In genomic region chr14:58599145-58599544, GRCh38 we compare ENCODE assay signal across 24 cellular contexts. TPM values are rescaled to one million over a fixed set of nuclear protein-coding genes. Genes with fewer than 3 reads are reported as not detected.
DNase-seq lines count a peak whose midpoint lies in the region; ATAC-seq and TF ChIP-seq lines count a peak whose summit lies in the region.
"Had no signal": no experiment of that assay in that cellular context is flagged by ENCODE, and none has a peak within 500 bp of the region (broad histone marks: within the 10 kb centered on the region; RNA-seq: fewer than 3 reads in every experiment).

No MANE protein-coding gene starts in this region.

- no peaks in the 10 kb centered on the region for H3K36me3 Mint-ChIP-seq in activated naive CD4-positive, alpha-beta T cell treated with anti-CD3 and anti-CD28 coated beads, Interleukin-2, amount 50 U/mL, for 24 hours
- H3K36me3 Mint-ChIP-seq: CD4-positive, alpha-beta memory T cell had no signal

- no peak for TF ChIP-seq POLR2A in breast epithelium (IDR thresholded peaks at IDR 0.05)

- H3K27me3 Mint-ChIP-seq in activated naive CD4-positive, alpha-beta T cell treated with anti-CD3 and anti-CD28 coated beads, Interleukin-2, amount 50 U/mL, for 24 hours, result no peaks in the 10 kb centered on the region
- H3K27me3 Mint-ChIP-seq: B cell; CD4-positive, alpha-beta memory T cell had no signal

- no peak for TF ChIP-seq CTCF in DND-41 (IDR thresholded peaks at IDR 0.05; ENCODE audit: borderline replicate concordance, extremely low read depth, low read length, poor library complexity, severe bottlenecking)
- TF ChIP-seq CTCF in breast epithelium (IDR thresholded peaks at IDR 0.05), result no peak

- H3K4me3 Mint-ChIP-seq in activated naive CD4-positive, alpha-beta T cell treated with anti-CD3 and anti-CD28 coated beads, Interleukin-2, amount 50 U/mL, for 24 hours, result peak overlapping the region; percentile 23
- H3K4me3 Mint-ChIP-seq: B cell had no signal

- no peak overlapping the region for H2AFZ ChIP-seq in DND-41 (ENCODE audit: low read depth, low read length)

- H3K9ac ChIP-seq in DND-41 (ENCODE audit: low read depth, low read length), result no peak overlapping the region
- H3K9ac ChIP-seq: KMS-11 had no signal

- no peaks in the 10 kb centered on the region for H4K20me1 ChIP-seq in DND-41 (ENCODE audit: insufficient read depth, low read length)

- H3K4me1 Mint-ChIP-seq in activated naive CD4-positive, alpha-beta T cell treated with anti-CD3 and anti-CD28 coated beads, Interleukin-2, amount 50 U/mL, for 24 hours, result peaks cover 44% of the 10 kb centered on the region
- H3K4me1 Mint-ChIP-seq: B cell had no signal

- H3K27ac Mint-ChIP-seq in activated naive CD4-positive, alpha-beta T cell treated with anti-CD3 and anti-CD28 coated beads, Interleukin-2, amount 50 U/mL, for 24 hours, result no peak overlapping the region
- H3K27ac Mint-ChIP-seq: B cell had no signal

- peaks cover 35% of the 10 kb centered on the region for H3K4me1 ChIP-seq in DND-41 (ENCODE audit: insufficient read depth, low read length)
- H3K4me1 ChIP-seq in breast epithelium, result no peaks in the 10 kb centered on the region
- H3K4me1 ChIP-seq: A549 had no signal

- H3K9me3 Mint-ChIP-seq in activated naive CD4-positive, alpha-beta T cell treated with anti-CD3 and anti-CD28 coated beads, Interleukin-2, amount 50 U/mL, for 24 hours, result no peaks in the 10 kb centered on the region
- H3K9me3 Mint-ChIP-seq: CD4-positive, alpha-beta memory T cell had no signal

- no peaks in the 10 kb centered on the region for H3K79me2 ChIP-seq in DND-41 (ENCODE audit: insufficient read depth, low read length)

- H3K4me3 ChIP-seq in DND-41 (ENCODE audit: low read depth in 1 of 2, low read length in 2 of 2), result no peak overlapping the region
- no peak overlapping the region for H3K4me3 ChIP-seq in breast epithelium
- H3K4me3 ChIP-seq: A549, SK-N-MC had no signal

- H3K27me3 ChIP-seq in DND-41 (ENCODE audit: insufficient read depth, low read length, poor library complexity) (no peaks in the 10 kb centered on the region), breast epithelium (no peaks in the 10 kb centered on the region)

- H3K4me2 ChIP-seq in DND-41 (ENCODE audit: insufficient read depth, low read length), result peak overlapping the region; percentile 47; the same call in 1 of the 2 replicates
- H3K4me2 ChIP-seq: A549, KMS-11 had no signal

- no peaks in the 10 kb centered on the region for H3K9me3 ChIP-seq in DND-41 (ENCODE audit: insufficient read depth, low read length, severe bottlenecking)
- no peaks in the 10 kb centered on the region for H3K9me3 ChIP-seq in breast epithelium
- H3K9me3 ChIP-seq: A549 had no signal

- peak; percentile 75 for ATAC-seq in DND-41 (ENCODE audit: insufficient read depth, low read depth)
- ATAC-seq in HG03108 (IDR thresholded peaks at IDR 0.05; ENCODE audit: unreplicated experiment), result no peak
- ATAC-seq: A549, HepG2 had no signal

- H3K36me3 ChIP-seq in DND-41 (ENCODE audit: insufficient read depth, low read length), result no peaks in the 10 kb centered on the region
- no peaks in the 10 kb centered on the region for H3K36me3 ChIP-seq in breast epithelium

- peak overlapping the region; percentile 56; the same call in 1 of the 2 replicates for H3K27ac ChIP-seq in DND-41 (ENCODE audit: low read length)
- no peak overlapping the region for H3K27ac ChIP-seq in breast epithelium
- H3K27ac ChIP-seq: A549, KMS-11, SK-N-MC had no signal

- intact Hi-C loops in posterior vena cava (cut with DNase I), result no loop called here
- intact Hi-C loops in breast epithelium (cut with DNase I; ENCODE audit: low total_unique reads), result no loop called here

- DNase-seq in activated naive CD4-positive, alpha-beta T cell treated with Interleukin-2 at 50 U/mL for 16 hours, result no peak
- DNase-seq in DND-41, result peak; percentile 69
- peak; percentile 6 for DNase-seq in RPMI7951 (ENCODE audit: low read depth)
- DNase-seq in posterior vena cava (ENCODE audit: low spot score), result peak; percentile 30
- no peak for DNase-seq in breast epithelium (ENCODE audit: low spot score in 2 of 2)
- DNase-seq in KG1 (lab: John Stamatoyannopoulos, UW), result no peak
- DNase-seq: H7, MV-4-11, NCI-H1417, NCI-H1694 treated with DMSO at 0.1 percent for 48 hours, NCI-H2081 treated with DMSO at 0.1 percent for 48 hours, NCI-H2171 treated with DMSO at 0.1 percent for 48 hours, NCI-H524 treated with DMSO at 0.1 percent for 48 hours, NCI-H82, RPMI8226, SHP77 had no signal

RNA-seq across cellular contexts. Expression of gene DACT1, which starts 38.6 kb away (rescaled TPM):
- total RNA-seq in RPMI7951 (2014; rRNA removed; shearing (Covaris generic)), result 22.2 and 23.1 TPM in 2 replicates
- 10 to 100 TPM; 13.7 to 18.8 TPM for total RNA-seq in posterior vena cava
- total RNA-seq in breast epithelium, result 1 to 10 TPM; 5.0 to 9.8 (median 5.1) TPM
- total RNA-seq: HepG2 had no signal

Comparison
In these comparisons a context has a peak if more than half of its experiments do, and no peak if none do; other contexts are left out.
1. DNase-seq: peak in DND-41 (single experiment), RPMI7951 (single experiment) and posterior vena cava (single experiment); none in activated naive CD4-positive, alpha-beta T cell treated with Interleukin-2 at 50 U/mL for 16 hours (single experiment), breast epithelium (0 of 2) and KG1 (single experiment).